Comparison of ENCODE assay signal across 1 cellular context in the genomic region with DNA sequence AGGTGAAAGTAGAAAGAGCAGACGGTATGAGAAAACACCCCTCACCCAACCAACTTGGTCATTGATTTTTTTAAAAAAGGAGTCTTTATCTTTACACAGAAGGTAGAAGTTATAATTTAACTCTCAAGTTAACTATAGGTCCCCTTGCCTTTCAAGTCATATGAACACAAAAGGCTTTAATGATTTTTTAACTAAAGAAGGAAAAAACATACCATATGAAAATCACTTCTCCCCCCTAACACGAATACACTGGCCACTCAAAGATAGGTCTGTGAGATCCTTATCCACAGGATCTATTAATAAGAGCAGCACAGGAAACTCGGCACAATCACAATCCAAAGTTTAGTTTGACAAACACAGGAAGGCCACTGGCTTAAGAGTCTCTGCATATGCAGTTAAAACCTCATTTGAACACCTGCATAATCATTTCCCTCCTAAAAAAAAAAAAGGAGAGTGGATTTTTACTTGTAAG.
TF ChIP-seq lines count a peak whose summit lies in the region.

No MANE protein-coding gene starts in this region.

TF ChIP-seq in HepG2, 621 proteins besides CTCF, POLR2A, EP300 and RAD21 (continued from another document and continues in another):
- TF ChIP-seq HNRNPUL1 (IDR thresholded peaks at IDR 0.05; ENCODE audit: low read depth, low read length) (peak; percentile 54; the same call in 1 of the 2 replicates), HDAC1 (CRISPR knock-in tag; IDR thresholded peaks at IDR 0.05) (peak; percentile 55; the same call in 1 of the 2 replicates), ATM (IDR thresholded peaks at IDR 0.05; ENCODE audit: borderline replicate concordance) (no peak), ZBTB42 (CRISPR knock-in tag; IDR thresholded peaks at IDR 0.05) (no peak), ZNF883 (CRISPR knock-in tag; IDR thresholded peaks at IDR 0.05; ENCODE audit: not compliant biosample characterization) (no peak), MLX (CRISPR knock-in tag; IDR thresholded peaks at IDR 0.05) (0 out of 2 replicates have a peak, but pooled peaks have one; percentile 36), GPN1 (CRISPR knock-in tag; IDR thresholded peaks at IDR 0.05; ENCODE audit: borderline replicate concordance) (no peak), MAZ (IDR thresholded peaks at IDR 0.05; ENCODE audit: borderline replicate concordance, low read depth, low read length) (no peak), MAZ (CRISPR knock-in tag; IDR thresholded peaks at IDR 0.05; ENCODE audit: low read depth) (no peak), ZNF276 (CRISPR knock-in tag; IDR thresholded peaks at IDR 0.05; ENCODE audit: low read depth) (no peak), ZNF761 (CRISPR knock-in tag; conservative IDR thresholded peaks at IDR 0.05) (no peak), ZNF614 (CRISPR knock-in tag; IDR thresholded peaks at IDR 0.05; ENCODE audit: borderline replicate concordance) (no peak), TSC22D2 (CRISPR knock-in tag; IDR thresholded peaks at IDR 0.05; ENCODE audit: borderline replicate concordance) (no peak), SOX5 (CRISPR knock-in tag; IDR thresholded peaks at IDR 0.05; ENCODE audit: borderline replicate concordance) (peak; percentile 86), SP140L (CRISPR knock-in tag; IDR thresholded peaks at IDR 0.05; ENCODE audit: borderline replicate concordance) (no peak), PHB2 (IDR thresholded peaks at IDR 0.05; ENCODE audit: partially characterized antibody) (no peak), ZNF230 (CRISPR knock-in tag; IDR thresholded peaks at IDR 0.05) (no peak), IRF1 (CRISPR knock-in tag; IDR thresholded peaks at IDR 0.05; ENCODE audit: low read depth) (no peak), USF2 (IDR thresholded peaks at IDR 0.05; ENCODE audit: low read depth, low read length) (no peak), USF2 (CRISPR knock-in tag; IDR thresholded peaks at IDR 0.05; ENCODE audit: borderline replicate concordance) (no peak), RERE (CRISPR knock-in tag; IDR thresholded peaks at IDR 0.05; ENCODE audit: low read depth) (peak; percentile 47), NFIB (CRISPR knock-in tag; IDR thresholded peaks at IDR 0.05; ENCODE audit: borderline replicate concordance) (no peak), ATF3 (CRISPR knock-in tag; IDR thresholded peaks at IDR 0.05) (no peak), SNAPC2 (CRISPR knock-in tag; IDR thresholded peaks at IDR 0.05) (no peak), STAG1 (CRISPR knock-in tag; IDR thresholded peaks at IDR 0.05) (peak; percentile 34), MTERF4 (CRISPR knock-in tag; IDR thresholded peaks at IDR 0.05) (no peak)
- TF ChIP-seq, protein P1, sequence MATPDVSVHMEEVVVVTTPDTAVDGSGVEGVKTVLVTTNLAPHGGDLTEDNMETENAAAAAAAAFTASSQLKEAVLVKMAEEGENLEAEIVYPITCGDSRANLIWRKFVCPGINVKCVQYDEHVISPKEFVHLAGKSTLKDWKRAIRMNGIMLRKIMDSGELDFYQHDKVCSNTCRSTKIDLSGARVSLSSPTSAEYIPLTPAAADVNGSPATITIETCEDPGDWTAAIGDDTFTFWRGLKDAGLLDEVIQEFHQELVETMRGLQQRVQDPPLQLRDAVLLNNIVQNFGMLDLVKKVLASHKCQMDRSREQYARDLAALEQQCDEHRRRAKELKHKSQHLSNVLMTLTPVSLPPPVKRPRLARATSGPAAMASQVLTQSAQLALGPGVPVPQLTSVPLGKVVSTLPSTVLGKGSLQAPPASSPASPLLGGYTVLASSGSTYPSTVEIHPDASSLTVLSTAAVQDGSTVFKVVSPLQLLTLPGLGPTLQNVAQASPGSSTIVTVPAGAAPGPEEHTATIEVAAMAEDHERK (CRISPR knock-in tag; IDR thresholded peaks at IDR 0.05; ENCODE audit: low read depth), result no peak
- TF ChIP-seq, protein P2, sequence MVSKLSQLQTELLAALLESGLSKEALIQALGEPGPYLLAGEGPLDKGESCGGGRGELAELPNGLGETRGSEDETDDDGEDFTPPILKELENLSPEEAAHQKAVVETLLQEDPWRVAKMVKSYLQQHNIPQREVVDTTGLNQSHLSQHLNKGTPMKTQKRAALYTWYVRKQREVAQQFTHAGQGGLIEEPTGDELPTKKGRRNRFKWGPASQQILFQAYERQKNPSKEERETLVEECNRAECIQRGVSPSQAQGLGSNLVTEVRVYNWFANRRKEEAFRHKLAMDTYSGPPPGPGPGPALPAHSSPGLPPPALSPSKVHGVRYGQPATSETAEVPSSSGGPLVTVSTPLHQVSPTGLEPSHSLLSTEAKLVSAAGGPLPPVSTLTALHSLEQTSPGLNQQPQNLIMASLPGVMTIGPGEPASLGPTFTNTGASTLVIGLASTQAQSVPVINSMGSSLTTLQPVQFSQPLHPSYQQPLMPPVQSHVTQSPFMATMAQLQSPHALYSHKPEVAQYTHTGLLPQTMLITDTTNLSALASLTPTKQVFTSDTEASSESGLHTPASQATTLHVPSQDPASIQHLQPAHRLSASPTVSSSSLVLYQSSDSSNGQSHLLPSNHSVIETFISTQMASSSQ (IDR thresholded peaks at IDR 0.05; ENCODE audit: low read depth), result peak; percentile 95
- TF ChIP-seq, protein P2 (CRISPR knock-in tag; IDR thresholded peaks at IDR 0.05; ENCODE audit: borderline replicate concordance), result peak; percentile 91; the same call in 1 of the 2 replicates
- TF ChIP-seq, protein P3, sequence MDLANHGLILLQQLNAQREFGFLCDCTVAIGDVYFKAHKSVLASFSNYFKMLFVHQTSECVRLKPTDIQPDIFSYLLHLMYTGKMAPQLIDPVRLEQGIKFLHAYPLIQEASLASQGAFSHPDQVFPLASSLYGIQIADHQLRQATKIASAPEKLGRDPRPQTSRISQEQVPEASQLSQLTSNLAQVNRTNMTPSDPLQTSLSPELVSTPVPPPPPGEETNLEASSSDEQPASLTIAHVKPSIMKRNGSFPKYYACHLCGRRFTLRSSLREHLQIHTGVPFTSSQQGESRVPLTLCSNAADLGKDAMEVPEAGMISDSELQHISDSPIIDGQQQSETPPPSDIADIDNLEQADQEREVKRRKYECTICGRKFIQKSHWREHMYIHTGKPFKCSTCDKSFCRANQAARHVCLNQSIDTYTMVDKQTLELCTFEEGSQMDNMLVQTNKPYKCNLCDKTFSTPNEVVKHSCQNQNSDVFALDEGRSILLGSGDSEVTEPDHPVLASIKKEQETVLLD (CRISPR knock-in tag; IDR thresholded peaks at IDR 0.05; ENCODE audit: low read depth), result no peak
- TF ChIP-seq, protein P4, sequence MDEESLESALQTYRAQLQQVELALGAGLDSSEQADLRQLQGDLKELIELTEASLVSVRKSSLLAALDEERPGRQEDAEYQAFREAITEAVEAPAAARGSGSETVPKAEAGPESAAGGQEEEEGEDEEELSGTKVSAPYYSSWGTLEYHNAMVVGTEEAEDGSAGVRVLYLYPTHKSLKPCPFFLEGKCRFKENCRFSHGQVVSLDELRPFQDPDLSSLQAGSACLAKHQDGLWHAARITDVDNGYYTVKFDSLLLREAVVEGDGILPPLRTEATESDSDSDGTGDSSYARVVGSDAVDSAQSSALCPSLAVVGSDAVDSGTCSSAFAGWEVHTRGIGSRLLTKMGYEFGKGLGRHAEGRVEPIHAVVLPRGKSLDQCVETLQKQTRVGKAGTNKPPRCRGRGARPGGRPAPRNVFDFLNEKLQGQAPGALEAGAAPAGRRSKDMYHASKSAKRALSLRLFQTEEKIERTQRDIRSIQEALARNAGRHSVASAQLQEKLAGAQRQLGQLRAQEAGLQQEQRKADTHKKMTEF (CRISPR knock-in tag; IDR thresholded peaks at IDR 0.05), result 0 out of 2 replicates have a peak, but pooled peaks have one; percentile 20
